1 cellular context compared by ENCODE assay signal in genomic region chr11:78037825-78038620, GRCh38.
TF ChIP-seq lines count a peak whose summit lies in the region.

No MANE protein-coding gene starts in this region.

TF ChIP-seq in HepG2, 621 proteins besides CTCF, POLR2A, EP300 and RAD21 (continues in another document):
- TF ChIP-seq POGK (CRISPR knock-in tag; conservative IDR thresholded peaks at IDR 0.05), result no peak
- no peak for TF ChIP-seq AGO1 (IDR thresholded peaks at IDR 0.05; ENCODE audit: low read depth, low read length, poor library complexity, severe bottlenecking)
- TF ChIP-seq MAX (IDR thresholded peaks at IDR 0.05), result peak; percentile 50
- TF ChIP-seq MTF1 (CRISPR knock-in tag; IDR thresholded peaks at IDR 0.05), result no peak
- TF ChIP-seq MAFK (conservative IDR thresholded peaks at IDR 0.05 in 1 of 2, IDR thresholded peaks at IDR 0.05 in 1 of 2; ENCODE audit: low read length in 2 of 2), result no peak
- peak; percentile 41; the same call in 1 of the 2 replicates for TF ChIP-seq TFE3 (CRISPR knock-in tag; IDR thresholded peaks at IDR 0.05)
- 0 out of 2 replicates have a peak, but pooled peaks have one; percentile 47 for TF ChIP-seq SRY (CRISPR knock-in tag; IDR thresholded peaks at IDR 0.05)
- 0 out of 2 replicates have a peak, but pooled peaks have one; percentile 22 for TF ChIP-seq ZFP90 (CRISPR knock-in tag; IDR thresholded peaks at IDR 0.05; ENCODE audit: borderline replicate concordance)
- TF ChIP-seq ZFY (CRISPR knock-in tag; IDR thresholded peaks at IDR 0.05), result peak; percentile 30
- 0 out of 2 replicates have a peak, but pooled peaks have one; percentile 22 for TF ChIP-seq ZNF446 (CRISPR knock-in tag; IDR thresholded peaks at IDR 0.05)
- TF ChIP-seq MXI1 (IDR thresholded peaks at IDR 0.05; ENCODE audit: borderline replicate concordance, low read depth, low read length), result 0 out of 3 replicates have a peak, but pooled peaks have one; percentile 31
- no peak for TF ChIP-seq CENPX (CRISPR knock-in tag; IDR thresholded peaks at IDR 0.05)
- TF ChIP-seq PBX2 (CRISPR knock-in tag; IDR thresholded peaks at IDR 0.05), result peak; percentile 7; the same call in 1 of the 2 replicates
- TF ChIP-seq FOXP1 (IDR thresholded peaks at IDR 0.05), result no peak
- TF ChIP-seq FOXP1 (CRISPR knock-in tag; IDR thresholded peaks at IDR 0.05), result no peak
- peak; percentile 25; the same call in 1 of the 2 replicates for TF ChIP-seq SALL1 (CRISPR knock-in tag; IDR thresholded peaks at IDR 0.05)
- no peak for TF ChIP-seq ZNF296 (CRISPR knock-in tag; conservative IDR thresholded peaks at IDR 0.05)
- TF ChIP-seq ZBTB40 (IDR thresholded peaks at IDR 0.05), result peak; percentile 62
- TF ChIP-seq ZBTB40 (CRISPR knock-in tag; IDR thresholded peaks at IDR 0.05), result peak; percentile 80; the same call in 1 of the 2 replicates
- no peak for TF ChIP-seq NR0B2 (CRISPR knock-in tag; IDR thresholded peaks at IDR 0.05)
- TF ChIP-seq PAWR (CRISPR knock-in tag; IDR thresholded peaks at IDR 0.05; ENCODE audit: borderline replicate concordance), result no peak
- TF ChIP-seq MBNL3 (CRISPR knock-in tag; conservative IDR thresholded peaks at IDR 0.05), result no peak
- no peak for TF ChIP-seq HOXA7 (CRISPR knock-in tag; IDR thresholded peaks at IDR 0.05)
- TF ChIP-seq GFI1 (CRISPR knock-in tag; IDR thresholded peaks at IDR 0.05; ENCODE audit: borderline replicate concordance), result peak; percentile 32; the same call in 1 of the 2 replicates
- TF ChIP-seq LRRFIP1 (CRISPR knock-in tag; conservative IDR thresholded peaks at IDR 0.05), result no peak
- no peak for TF ChIP-seq ZNF451 (CRISPR knock-in tag; IDR thresholded peaks at IDR 0.05)
- no peak for TF ChIP-seq KAT8 (CRISPR knock-in tag; IDR thresholded peaks at IDR 0.05)
- TF ChIP-seq KDM5B (CRISPR knock-in tag; IDR thresholded peaks at IDR 0.05; ENCODE audit: borderline replicate concordance), result peak; percentile 35; the same call in 1 of the 2 replicates
- TF ChIP-seq ZNF672 (CRISPR knock-in tag; IDR thresholded peaks at IDR 0.05), result no peak
- no peak for TF ChIP-seq ZBTB21 (CRISPR knock-in tag; IDR thresholded peaks at IDR 0.05)
- no peak for TF ChIP-seq RXRA (CRISPR knock-in tag; IDR thresholded peaks at IDR 0.05)
- TF ChIP-seq ZNF138 (CRISPR knock-in tag; IDR thresholded peaks at IDR 0.05; ENCODE audit: low read depth), result no peak
- TF ChIP-seq ELK4 (CRISPR knock-in tag; IDR thresholded peaks at IDR 0.05; ENCODE audit: borderline replicate concordance), result no peak
- no peak for TF ChIP-seq ZBTB37 (CRISPR knock-in tag; IDR thresholded peaks at IDR 0.05)
- TF ChIP-seq ZNF281 (CRISPR knock-in tag; IDR thresholded peaks at IDR 0.05; ENCODE audit: borderline replicate concordance), result no peak
